Comparison of ENCODE assay signal across 15 cellular contexts in the genomic region with DNA sequence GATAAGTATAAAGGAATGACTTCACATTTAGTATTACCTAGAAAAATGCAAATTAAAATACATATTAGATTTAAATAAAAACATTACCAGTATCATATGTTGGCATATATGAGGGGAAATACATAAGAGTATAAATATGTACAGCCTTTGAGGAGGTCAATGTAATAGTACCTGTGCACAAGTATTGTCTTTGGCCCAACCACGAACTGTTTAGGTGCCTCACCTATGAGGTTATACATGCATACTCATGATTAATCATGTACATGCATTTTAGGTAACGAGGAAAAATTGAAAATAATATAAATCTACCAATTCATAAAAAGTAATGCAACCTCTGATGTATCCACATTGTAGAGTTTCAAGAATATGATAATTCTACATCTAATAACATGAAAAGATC.
"Had no signal": no experiment of that assay in that cellular context is flagged by ENCODE, and none has a peak within 500 bp of the region (broad histone marks: within the 10 kb centered on the region; RNA-seq: fewer than 3 reads in every experiment).

No MANE protein-coding gene starts in this region.

- H3K4me3 ChIP-seq: colonic mucosa, esophagus muscularis mucosa, gastrocnemius medialis, mucosa of descending colon, psoas muscle had no signal

- H3K36me3 ChIP-seq: colonic mucosa, esophagus muscularis mucosa, gastrocnemius medialis, neutrophil had no signal

- DNase-seq: colonic mucosa; endodermal cell; gastrocnemius medialis; islet precursor cell; mucosa of descending colon; naive thymus-derived CD8-positive, alpha-beta T cell; psoas muscle; retina; small intestine; stimulated activated CD4-positive, alpha-beta T cell treated with anti-CD3 and anti-CD28 coated beads, Interleukin-2, amount 100 ng/mL, for 48 hours; stimulated activated naive CD4-positive, alpha-beta T cell treated with Interleukin-2 at 50 U/mL for 16 hours had no signal

- ATAC-seq: gastrocnemius medialis; left lobe of liver; mucosa of descending colon; naive thymus-derived CD8-positive, alpha-beta T cell; psoas muscle; sciatic nerve had no signal

- H3K9me3 ChIP-seq: colonic mucosa, esophagus muscularis mucosa, gastrocnemius medialis, mucosa of descending colon, neutrophil, psoas muscle had no signal

- H3K27me3 ChIP-seq: colonic mucosa, esophagus muscularis mucosa, gastrocnemius medialis, neutrophil had no signal

- H3K4me1 ChIP-seq: colonic mucosa, gastrocnemius medialis, psoas muscle had no signal

- H3K27ac ChIP-seq: colonic mucosa, esophagus muscularis mucosa, gastrocnemius medialis, neutrophil, psoas muscle had no signal
